ENCODE assay signal across 24 cellular contexts in the genomic region with DNA sequence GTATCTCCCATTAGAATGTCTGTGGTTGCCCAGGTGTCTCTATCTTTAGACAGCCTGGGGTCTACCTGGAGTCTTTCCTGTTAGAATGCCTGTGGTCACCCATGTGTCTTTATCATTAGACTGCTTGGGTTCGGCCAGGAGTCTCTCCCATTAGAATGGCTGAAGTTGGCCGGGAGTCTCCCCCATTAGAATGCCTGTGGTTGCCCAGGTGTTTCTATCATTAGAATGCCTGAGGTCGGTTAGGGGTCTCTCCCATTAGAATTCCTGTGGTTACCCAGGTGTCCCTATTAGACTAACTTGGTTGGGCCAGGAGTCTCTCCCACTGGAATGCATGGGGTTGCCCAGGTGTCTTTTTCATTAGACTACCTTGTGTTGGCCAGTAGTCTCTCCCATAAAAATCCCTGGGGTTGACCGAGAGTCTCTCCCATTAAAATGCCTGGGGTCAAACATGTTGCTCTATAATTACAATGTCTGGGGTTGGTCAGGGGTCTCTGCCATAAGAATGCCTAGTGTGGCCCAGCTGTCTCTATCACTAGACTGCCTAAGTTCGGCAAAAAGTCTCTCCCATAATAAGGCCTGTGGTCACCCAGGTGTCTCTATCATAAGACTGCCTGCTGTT.
"Had no signal": no experiment of that assay in that cellular context is flagged by ENCODE, and none has a peak within 500 bp of the region (broad histone marks: within the 10 kb centered on the region; RNA-seq: fewer than 3 reads in every experiment).

No MANE protein-coding gene starts in this region.

- ATAC-seq: activated CD4-positive, alpha-beta T cell treated with anti-CD3 and anti-CD28 coated beads for 36 hours; Panc1; Right ventricle myocardium inferior; T-cell had no signal

- DNase-seq: activated CD4-positive, alpha-beta memory T cell treated with anti-CD3 and anti-CD28 coated beads, Interleukin-2, amount 10 ng/mL, durations not matched to agents 7 days and 5 days; activated CD4-positive, alpha-beta T cell treated with anti-CD3 and anti-CD28 coated beads for 36 hours; activated CD4-positive, alpha-beta T cell treated with anti-CD3 and anti-CD28 coated beads, Interleukin-2, amount 50 U/mL, for 1 hour; activated CD8-positive, alpha-beta memory T cell treated with anti-CD3 and anti-CD28 coated beads, Interleukin-2, amount 50 U/mL, for 4 hours; activated naive CD4-positive, alpha-beta T cell treated with anti-CD3 and anti-CD28 coated beads, Interleukin-2, amount 50 U/mL, for 16 hours; activated naive CD8-positive, alpha-beta T cell treated with anti-CD3 and anti-CD28 coated beads, Interleukin-2, amount 10 ng/mL, durations not matched to agents 7 days and 5 days; activated T-cell treated with anti-CD3 and anti-CD28 coated beads, Interleukin-2, amount 50 U/mL, for 1 hour; anterior cingulate cortex; Karpas-422; NCI-H1105 treated with DMSO at 0.1 percent for 48 hours; NCI-H1436 treated with DMSO at 0.1 percent for 48 hours; NCI-H187; NCI-H2081; NCI-H510A treated with DMSO at 0.1 percent for 48 hours; NCI-H69; NK-92 treated with Interleukin-12 subunit alpha and Interleukin-12 subunit beta, amount 100 ng/mL, for 24 hours; OCI-M1; RPMI8226; T-cell; WERI-Rb-1 had no signal

- H3K4me3 ChIP-seq: adrenal gland, SK-N-MC had no signal

- H3K27ac ChIP-seq: adrenal gland, SK-N-MC, WERI-Rb-1 had no signal
